ENCODE assay signal across 8 cellular contexts in the genomic region with DNA sequence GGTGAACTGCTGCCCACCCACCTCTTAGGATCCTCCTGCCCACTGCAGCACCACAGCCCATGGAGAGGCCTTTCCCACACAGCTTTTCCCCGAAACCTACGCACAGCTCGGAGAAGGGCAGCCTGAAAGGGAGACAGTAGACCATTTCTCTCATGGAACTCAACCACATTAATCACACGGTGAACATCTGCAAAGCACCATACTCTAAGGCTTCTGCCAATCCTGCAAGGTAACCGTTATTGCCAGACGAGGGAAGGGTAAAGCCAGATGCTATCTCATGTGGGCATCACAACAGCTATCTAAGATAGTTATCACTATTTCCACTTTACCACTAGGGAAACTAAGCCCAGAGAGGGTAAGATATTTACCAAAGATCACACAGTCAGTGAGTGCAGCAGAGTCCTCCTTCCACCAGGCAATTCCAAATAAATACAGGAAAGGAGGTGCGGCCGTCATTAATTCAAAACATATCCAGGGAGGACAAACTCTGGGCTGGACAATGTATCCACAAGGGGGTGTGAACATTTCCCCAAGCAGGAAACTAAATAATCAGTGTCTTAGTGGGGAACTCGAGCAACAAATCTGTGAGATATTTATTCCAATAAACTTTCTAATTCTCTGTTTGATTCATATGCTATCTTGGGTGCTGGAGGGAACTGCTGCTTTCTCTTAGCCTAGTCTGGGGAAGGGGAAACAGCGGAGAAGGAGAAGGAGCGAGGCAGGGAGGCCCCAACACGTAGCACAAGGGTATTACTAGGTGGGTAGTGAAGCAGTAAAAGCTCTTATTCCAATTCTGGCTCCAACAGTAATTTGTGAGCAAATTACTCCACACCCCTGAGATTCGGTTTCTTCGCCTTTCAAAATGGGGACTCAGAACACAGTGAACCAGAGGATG. TPM values are rescaled to one million over a fixed set of nuclear protein-coding genes. Genes with fewer than 3 reads are reported as not detected.
DNase-seq lines count a peak whose midpoint lies in the region; ATAC-seq and TF ChIP-seq lines count a peak whose summit lies in the region.

No MANE protein-coding gene starts in this region.

- H3K36me3 ChIP-seq in fibroblast of lung (ENCODE audit: control insufficient read depth, insufficient read depth, low read length): peaks cover 4% of the 10 kb centered on the region
- peaks cover 2 to 16% of the 10 kb centered on the region in 2 donors for H3K36me3 ChIP-seq in psoas muscle (ENCODE audit: insufficient read depth in 1 of 2, low read depth in 1 of 2)

- WGBS in psoas muscle, 3 donors: 39 to 43% (median 43%) methylated on average over 14 of the region's 14 CpGs

- H3K9me3 ChIP-seq in fibroblast of lung (ENCODE audit: control insufficient read depth, insufficient read depth, low read depth, low read length) (no peaks in the 10 kb centered on the region), psoas muscle (no peaks in the 10 kb centered on the region)

- H2AFZ ChIP-seq in fibroblast of lung (ENCODE audit: low read length): peak overlapping the region; percentile 83

- no peak for TF ChIP-seq CTCF in GM12875 (IDR thresholded peaks at IDR 0.05; ENCODE audit: borderline replicate concordance, insufficient read depth, low read depth, low read length)
- no peak for TF ChIP-seq CTCF in fibroblast of lung (conservative IDR thresholded peaks at IDR 0.05 in 1 of 2, IDR thresholded peaks at IDR 0.05 in 1 of 2; ENCODE audit: low read depth in 1 of 2, low read length in 2 of 2)
- TF ChIP-seq CTCF in psoas muscle (IDR thresholded peaks at IDR 0.05): no peak

- H3K4me1 ChIP-seq in fibroblast of lung (ENCODE audit: control insufficient read depth, extremely low read depth, insufficient read depth, low read length): peaks cover 4% of the 10 kb centered on the region
- H3K4me1 ChIP-seq in psoas muscle: peaks cover 22% of the 10 kb centered on the region

- peak overlapping the region; percentile 99 for H3K9ac ChIP-seq in fibroblast of lung (ENCODE audit: insufficient read depth, low read length)

- H4K20me1 ChIP-seq in fibroblast of lung (ENCODE audit: control insufficient read depth, extremely low read depth, insufficient read depth, low read length): no peaks in the 10 kb centered on the region

- H3K27ac ChIP-seq in fibroblast of lung (ENCODE audit: insufficient read depth, low read length) (peak overlapping the region; percentile 99), psoas muscle (peak overlapping the region; percentile 93)

- peak overlapping the region; percentile 100 for H3K4me2 ChIP-seq in fibroblast of lung (ENCODE audit: extremely low read depth, insufficient read depth, low read length)

- peaks cover 57% of the 10 kb centered on the region for H3K79me2 ChIP-seq in fibroblast of lung (ENCODE audit: control insufficient read depth, insufficient read depth, low read length)

- intact Hi-C loops in psoas muscle (cut with DNase I): loop anchor here (5.0 to 10.0 kb wide), 7 partner anchors 71 to 1946 kb away; partner anchors contain the start of genes ABAT (in 1 of the 2), CARHSP1 (in 1 of the 2), LITAFD (in 1 of the 2) and NUBP1 (in 1 of the 2)

- H3K4me3 ChIP-seq in GM12875 (ENCODE audit: low read depth, low read length): peak overlapping the region; percentile 79
- H3K4me3 ChIP-seq in fibroblast of lung (replicated peaks in 1 of 4; ENCODE audit: control extremely low read depth in 1 of 4, insufficient read depth in 1 of 4, low read depth in 3 of 4, low read length in 4 of 4): peak overlapping the region; percentile 93 to 100 (median 98)
- H3K4me3 ChIP-seq in psoas muscle: peak overlapping the region; percentile 100

- peak; percentile 17 for DNase-seq in RKO (ENCODE audit: low spot score)
- no peak for DNase-seq in fibroblast of lung (ENCODE audit: low read depth in 2 of 2)
- no peak for DNase-seq in psoas muscle
- DNase-seq in COR-L47 (lab: John Stamatoyannopoulos, UW): no peak
- DNase-seq in SKM-1 treated with dmso at 0.1 percent for 144 hours (lab: John Stamatoyannopoulos, UW; ENCODE audit: unreplicated experiment): no peak
- no peak for DNase-seq in NCI-H2107 (lab: John Stamatoyannopoulos, UW)

- ATAC-seq in psoas muscle (peak in 1 of 4 donors; percentile 0), HG03378 (IDR thresholded peaks at IDR 0.05; ENCODE audit: unreplicated experiment) (no peak)

- no peaks in the 10 kb centered on the region for H3K27me3 ChIP-seq in fibroblast of lung (ENCODE audit: control insufficient read depth, insufficient read depth, low read length)
- H3K27me3 ChIP-seq in psoas muscle (ENCODE audit: insufficient read depth in 3 of 3, low read length in 2 of 3): no peaks in the 10 kb centered on the region

RNA-seq across cellular contexts. Expression of gene TMEM186, which starts 0.7 kb away (rescaled TPM):
- total RNA-seq in fibroblast of lung: 5.6 and 6.8 TPM in 2 replicates
- polyA plus RNA-seq in fibroblast of lung: 6.6 and 8.6 TPM in 2 replicates
- 7.3 and 9.0 TPM in 2 replicates for polyA plus RNA-seq in fibroblast of lung (2012)
- 2.4 and 9.2 TPM in 2 replicates for polyA minus RNA-seq in fibroblast of lung (ENCODE audit: low replicate concordance)
- 10 to 100 TPM; 10.6 to 17.3 (median 12.4) TPM for total RNA-seq in psoas muscle
- 10 to 100 TPM; 14.4 to 28.1 (median 26.5) TPM for polyA plus RNA-seq in psoas muscle

RNA-seq across cellular contexts. Expression of gene PMM2, which starts 0.9 kb away (rescaled TPM):
- total RNA-seq in fibroblast of lung: 17.2 and 19.5 TPM in 2 replicates
- 42.1 and 49.3 TPM in 2 replicates for polyA plus RNA-seq in fibroblast of lung
- 38.7 and 55.7 TPM in 2 replicates for polyA plus RNA-seq in fibroblast of lung (2012)
- 6.4 and 18.8 TPM in 2 replicates for polyA minus RNA-seq in fibroblast of lung (ENCODE audit: low replicate concordance)
- 10 to 100 TPM in 3 of 4 donors, 1 to 10 TPM in 1; 8.5 to 32.3 (median 21.0) TPM for total RNA-seq in psoas muscle
- 10 to 100 TPM; 15.0 to 19.7 (median 16.4) TPM for polyA plus RNA-seq in psoas muscle
